Comparison of ENCODE assay signal across 39 cellular contexts in genomic region chr20:8373579-8373978, GRCh38.
"Had no signal": no experiment of that assay in that cellular context is flagged by ENCODE, and none has a peak within 500 bp of the region (broad histone marks: within the 10 kb centered on the region; RNA-seq: fewer than 3 reads in every experiment).

No MANE protein-coding gene starts in this region.

- ATAC-seq: activated naive CD4-positive, alpha-beta T cell treated with anti-CD3 and anti-CD28 coated beads, Interleukin-2, amount 50 U/mL, for 72 hours; activated naive CD8-positive, alpha-beta T cell treated with anti-CD3 and anti-CD28 coated beads, Interleukin-2, amount 50 U/mL, for 24 hours; activated T-cell treated with anti-CD3 and anti-CD28 coated beads, Interleukin-2, amount 50 U/mL, for 4 hours; activated T-cell treated with anti-CD3 and anti-CD28 coated beads, Interleukin-2, amount 50 U/mL, for 72 hours; body of pancreas had no signal

- H3K4me3 ChIP-seq: adrenal gland, ascending aorta, body of pancreas, breast epithelium, cardiac muscle cell had no signal

- H3K9me3 Mint-ChIP-seq: activated naive CD4-positive, alpha-beta T cell treated with anti-CD3 and anti-CD28 coated beads for 36 hours; activated naive CD4-positive, alpha-beta T cell treated with anti-CD3 and anti-CD28 coated beads, Interleukin-2, amount 10 ng/mL, durations not matched to agents 7 days and 5 days; activated naive CD4-positive, alpha-beta T cell treated with anti-CD3 and anti-CD28 coated beads, Interleukin-2, amount 50 U/mL, for 24 hours; activated naive CD8-positive, alpha-beta T cell treated with anti-CD3 and anti-CD28 coated beads for 36 hours; activated naive CD8-positive, alpha-beta T cell treated with anti-CD3 and anti-CD28 coated beads, Interleukin-2, amount 10 ng/mL, durations not matched to agents 7 days and 5 days; activated naive CD8-positive, alpha-beta T cell treated with anti-CD3 and anti-CD28 coated beads, Interleukin-2, amount 50 U/mL, for 24 hours; activated T-cell treated with anti-CD3 and anti-CD28 coated beads, Interleukin-2, amount 50 U/mL, for 24 hours; activated T-cell treated with anti-CD3 and anti-CD28 coated beads, Interleukin-2, amount 50 U/mL, for 4 hours; activated T-cell treated with anti-CD3 and anti-CD28 coated beads, Interleukin-2, amount 50 U/mL, for 72 hours; activated T-helper 1 cell treated with anti-CD3 and anti-CD28 coated beads, Interleukin-12 subunit alpha, Interleukin-12 subunit beta, Interleukin-2, Interleukin-4 antibody, amounts not matched to agents 30 ng/mL and 10 ng/mL and 1 ng/mL, durations not matched to agents 14 hours and 24 hours and 36 hours; activated T-helper 2 cell treated with anti-CD3 and anti-CD28 coated beads, Interferon-gamma antibody, Interleukin-2, Interleukin-4, amounts not matched to agents 10 μg/mL and 5 μg/mL and 100 μg/mL, durations not matched to agents 14 hours and 24 hours and 36 hours; central memory CD8-positive, alpha-beta T cell had no signal

- H3K36me3 Mint-ChIP-seq: activated naive CD4-positive, alpha-beta T cell treated with anti-CD3 and anti-CD28 coated beads, Interleukin-2, amount 10 ng/mL, durations not matched to agents 7 days and 5 days; activated naive CD4-positive, alpha-beta T cell treated with anti-CD3 and anti-CD28 coated beads, Interleukin-2, amount 50 U/mL, for 24 hours; activated naive CD4-positive, alpha-beta T cell treated with anti-CD3 and anti-CD28 coated beads, Interleukin-2, amount 50 U/mL, for 72 hours; activated naive CD8-positive, alpha-beta T cell; activated naive CD8-positive, alpha-beta T cell treated with anti-CD3 and anti-CD28 coated beads for 36 hours; activated naive CD8-positive, alpha-beta T cell treated with anti-CD3 and anti-CD28 coated beads, Interleukin-2, amount 10 ng/mL, durations not matched to agents 7 days and 5 days; brain had no signal

- H3K4me1 ChIP-seq: adrenal gland, ascending aorta, body of pancreas, breast epithelium had no signal

- H3K27ac ChIP-seq: adrenal gland, ascending aorta, body of pancreas, brain microvascular endothelial cell, breast epithelium, cardiac muscle cell had no signal

- H3K27me3 ChIP-seq: adrenal gland, ascending aorta, body of pancreas, brain microvascular endothelial cell, breast epithelium, cardiac muscle cell had no signal

- H3K4me1 Mint-ChIP-seq: activated naive CD4-positive, alpha-beta T cell treated with anti-CD3 and anti-CD28 coated beads, Interleukin-2, amount 10 ng/mL, durations not matched to agents 7 days and 5 days; brain had no signal

- H3K27me3 Mint-ChIP-seq: activated naive CD4-positive, alpha-beta T cell treated with anti-CD3 and anti-CD28 coated beads, Interleukin-2, amount 10 ng/mL, durations not matched to agents 7 days and 5 days; activated naive CD4-positive, alpha-beta T cell treated with anti-CD3 and anti-CD28 coated beads, Interleukin-2, amount 50 U/mL, for 24 hours; activated naive CD8-positive, alpha-beta T cell treated with anti-CD3 and anti-CD28 coated beads for 36 hours; activated naive CD8-positive, alpha-beta T cell treated with anti-CD3 and anti-CD28 coated beads, Interleukin-2, amount 50 U/mL, for 24 hours; activated T-cell treated with anti-CD3 and anti-CD28 coated beads, Interleukin-2, amount 50 U/mL, for 24 hours; brain; central memory CD8-positive, alpha-beta T cell had no signal

- DNase-seq: activated effector memory CD4-positive, alpha-beta T cell treated with anti-CD3 and anti-CD28 coated beads, Interleukin-2, amount 50 U/mL, for 16 hours; activated effector memory CD4-positive, alpha-beta T cell treated with Interleukin-2 at 50 U/mL for 16 hours; activated gamma-delta T cell; activated gamma-delta T cell treated with Interleukin-2 at 50 U/mL for 16 hours; activated naive CD4-positive, alpha-beta T cell; activated naive CD4-positive, alpha-beta T cell treated with anti-CD3 and anti-CD28 coated beads for 36 hours; activated naive CD4-positive, alpha-beta T cell treated with anti-CD3 and anti-CD28 coated beads, Interleukin-2, amount 10 ng/mL, durations not matched to agents 7 days and 5 days; activated naive CD4-positive, alpha-beta T cell treated with anti-CD3 and anti-CD28 coated beads, Interleukin-2, amount 50 U/mL, for 16 hours; activated naive CD4-positive, alpha-beta T cell treated with Interleukin-2 at 50 U/mL for 16 hours; activated naive CD8-positive, alpha-beta T cell treated with anti-CD3 and anti-CD28 coated beads for 36 hours; activated naive CD8-positive, alpha-beta T cell treated with anti-CD3 and anti-CD28 coated beads, Interleukin-2, amount 10 ng/mL, durations not matched to agents 7 days and 5 days; activated naive CD8-positive, alpha-beta T cell treated with anti-CD3 and anti-CD28 coated beads, Interleukin-2, amount 50 U/mL, for 24 hours; activated T-cell treated with anti-CD3 and anti-CD28 coated beads, Interleukin-2, amount 50 U/mL, for 24 hours; activated T-cell treated with anti-CD3 and anti-CD28 coated beads, Interleukin-2, amount 50 U/mL, for 4 hours; activated T-cell treated with anti-CD3 and anti-CD28 coated beads, Interleukin-2, amount 50 U/mL, for 48 hours; activated T-cell treated with anti-CD3 and anti-CD28 coated beads, Interleukin-2, amount 50 U/mL, for 72 hours; adrenal gland; amniotic stem cell; amygdala; anterior cingulate cortex; aorta; body of pancreas; brain microvascular endothelial cell; caudate nucleus; central memory CD4-positive, alpha-beta T cell; cerebellar nuclear complex had no signal

- H3K27ac Mint-ChIP-seq: activated naive CD4-positive, alpha-beta T cell treated with anti-CD3 and anti-CD28 coated beads for 36 hours; activated naive CD4-positive, alpha-beta T cell treated with anti-CD3 and anti-CD28 coated beads, Interleukin-2, amount 10 ng/mL, durations not matched to agents 7 days and 5 days; activated naive CD4-positive, alpha-beta T cell treated with anti-CD3 and anti-CD28 coated beads, Interleukin-2, amount 50 U/mL, for 24 hours; activated naive CD4-positive, alpha-beta T cell treated with anti-CD3 and anti-CD28 coated beads, Interleukin-2, amount 50 U/mL, for 72 hours; activated naive CD8-positive, alpha-beta T cell; activated naive CD8-positive, alpha-beta T cell treated with anti-CD3 and anti-CD28 coated beads for 36 hours; activated naive CD8-positive, alpha-beta T cell treated with anti-CD3 and anti-CD28 coated beads, Interleukin-2, amount 10 ng/mL, durations not matched to agents 7 days and 5 days; activated naive CD8-positive, alpha-beta T cell treated with anti-CD3 and anti-CD28 coated beads, Interleukin-2, amount 50 U/mL, for 24 hours; activated T-cell treated with anti-CD3 and anti-CD28 coated beads, Interleukin-2, amount 50 U/mL, for 24 hours; activated T-helper 1 cell treated with anti-CD3 and anti-CD28 coated beads, Interleukin-12 subunit alpha, Interleukin-12 subunit beta, Interleukin-2, Interleukin-4 antibody, amounts not matched to agents 30 ng/mL and 10 ng/mL and 1 ng/mL, durations not matched to agents 14 hours and 24 hours and 36 hours; activated T-helper 2 cell treated with anti-CD3 and anti-CD28 coated beads, Interferon-gamma antibody, Interleukin-2, Interleukin-4, amounts not matched to agents 10 μg/mL and 5 μg/mL and 100 μg/mL, durations not matched to agents 14 hours and 24 hours and 36 hours had no signal

- H3K4me3 Mint-ChIP-seq: activated naive CD4-positive, alpha-beta T cell treated with anti-CD3 and anti-CD28 coated beads for 36 hours; activated naive CD4-positive, alpha-beta T cell treated with anti-CD3 and anti-CD28 coated beads, Interleukin-2, amount 10 ng/mL, durations not matched to agents 7 days and 5 days; activated naive CD4-positive, alpha-beta T cell treated with anti-CD3 and anti-CD28 coated beads, Interleukin-2, amount 50 U/mL, for 24 hours; activated naive CD8-positive, alpha-beta T cell; activated naive CD8-positive, alpha-beta T cell treated with anti-CD3 and anti-CD28 coated beads for 36 hours; activated naive CD8-positive, alpha-beta T cell treated with anti-CD3 and anti-CD28 coated beads, Interleukin-2, amount 10 ng/mL, durations not matched to agents 7 days and 5 days; activated naive CD8-positive, alpha-beta T cell treated with anti-CD3 and anti-CD28 coated beads, Interleukin-2, amount 50 U/mL, for 24 hours; activated T-cell treated with anti-CD3 and anti-CD28 coated beads, Interleukin-2, amount 50 U/mL, for 24 hours; activated T-cell treated with anti-CD3 and anti-CD28 coated beads, Interleukin-2, amount 50 U/mL, for 4 hours; activated T-cell treated with anti-CD3 and anti-CD28 coated beads, Interleukin-2, amount 50 U/mL, for 72 hours; activated T-helper 1 cell treated with anti-CD3 and anti-CD28 coated beads, Interleukin-12 subunit alpha, Interleukin-12 subunit beta, Interleukin-2, Interleukin-4 antibody, amounts not matched to agents 30 ng/mL and 10 ng/mL and 1 ng/mL, durations not matched to agents 14 hours and 24 hours and 36 hours; brain; central memory CD8-positive, alpha-beta T cell had no signal

- H3K36me3 ChIP-seq: adrenal gland, ascending aorta, brain microvascular endothelial cell, breast epithelium, cardiac muscle cell had no signal

- H3K9me3 ChIP-seq: adrenal gland, ascending aorta, body of pancreas, breast epithelium had no signal

- FAIRE-seq: astrocyte, bronchial epithelial cell, colon had no signal
